In the genomic region with DNA sequence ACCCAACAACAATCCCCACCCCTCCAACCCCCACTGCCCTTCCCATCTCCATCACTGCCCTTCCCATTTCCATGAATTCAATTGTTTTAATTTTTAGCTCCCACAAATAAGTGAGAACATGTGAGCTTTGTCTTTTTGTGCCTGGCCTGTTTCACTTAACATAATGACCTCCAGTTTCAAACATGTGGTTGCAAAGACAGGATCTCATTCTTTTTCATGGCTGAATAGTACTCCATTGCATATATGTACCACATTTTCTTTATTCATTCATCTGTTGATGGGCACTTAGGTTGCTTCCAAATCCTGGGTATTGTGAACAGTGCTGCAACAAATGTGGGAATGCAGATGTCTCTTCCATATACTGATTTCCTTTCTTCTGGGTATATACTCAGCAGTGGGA, we compare ENCODE assay signal across 1 cellular context.
TF ChIP-seq lines count a peak whose summit lies in the region.

No MANE protein-coding gene starts in this region.

TF ChIP-seq in H1, 55 proteins besides CTCF, POLR2A, EP300 and RAD21:
- TF ChIP-seq KDM1A (IDR thresholded peaks at IDR 0.05; ENCODE audit: borderline replicate concordance, low read length) = peak; percentile 64; the same call in 1 of the 2 replicates
- TF ChIP-seq, protein P1, sequence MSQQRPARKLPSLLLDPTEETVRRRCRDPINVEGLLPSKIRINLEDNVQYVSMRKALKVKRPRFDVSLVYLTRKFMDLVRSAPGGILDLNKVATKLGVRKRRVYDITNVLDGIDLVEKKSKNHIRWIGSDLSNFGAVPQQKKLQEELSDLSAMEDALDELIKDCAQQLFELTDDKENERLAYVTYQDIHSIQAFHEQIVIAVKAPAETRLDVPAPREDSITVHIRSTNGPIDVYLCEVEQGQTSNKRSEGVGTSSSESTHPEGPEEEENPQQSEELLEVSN (IDR thresholded peaks at IDR 0.05) = no peak
